1 cellular context compared by ENCODE assay signal in the genomic region with DNA sequence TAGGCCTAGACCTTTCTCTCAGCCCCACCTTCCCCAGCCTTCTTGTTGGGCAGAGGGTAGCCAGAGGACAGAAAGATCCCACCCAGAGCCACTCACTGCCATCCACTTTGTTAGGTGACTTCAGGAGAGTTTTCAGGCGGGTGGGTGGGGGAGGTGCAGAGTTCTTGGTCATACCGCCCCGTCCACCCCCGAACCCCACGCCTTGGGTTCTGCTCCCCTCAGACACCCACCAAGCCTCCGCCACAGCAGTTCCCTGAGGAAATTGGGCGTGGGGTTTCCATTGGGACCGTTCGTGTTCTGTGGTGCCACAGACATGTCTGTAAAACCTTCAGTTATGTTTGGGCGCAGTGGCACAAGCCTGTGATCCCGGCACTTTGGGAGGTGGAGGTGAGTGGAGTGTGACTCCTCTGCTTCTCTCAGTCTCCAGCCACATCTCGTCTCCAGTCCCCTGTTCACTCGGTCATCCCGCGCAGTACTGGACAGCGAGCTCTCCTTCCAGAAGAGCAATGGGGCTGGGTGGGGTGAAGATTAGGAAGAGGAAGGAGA.
A peak's percentile ranks its signal among the peaks of the same experiment; 100 is the strongest.
TF ChIP-seq lines count a peak whose summit lies in the region.

No MANE protein-coding gene starts in this region.

TF ChIP-seq in HepG2, 621 proteins besides CTCF, POLR2A, EP300 and RAD21 (continued from another document):
- TF ChIP-seq, protein P1, sequence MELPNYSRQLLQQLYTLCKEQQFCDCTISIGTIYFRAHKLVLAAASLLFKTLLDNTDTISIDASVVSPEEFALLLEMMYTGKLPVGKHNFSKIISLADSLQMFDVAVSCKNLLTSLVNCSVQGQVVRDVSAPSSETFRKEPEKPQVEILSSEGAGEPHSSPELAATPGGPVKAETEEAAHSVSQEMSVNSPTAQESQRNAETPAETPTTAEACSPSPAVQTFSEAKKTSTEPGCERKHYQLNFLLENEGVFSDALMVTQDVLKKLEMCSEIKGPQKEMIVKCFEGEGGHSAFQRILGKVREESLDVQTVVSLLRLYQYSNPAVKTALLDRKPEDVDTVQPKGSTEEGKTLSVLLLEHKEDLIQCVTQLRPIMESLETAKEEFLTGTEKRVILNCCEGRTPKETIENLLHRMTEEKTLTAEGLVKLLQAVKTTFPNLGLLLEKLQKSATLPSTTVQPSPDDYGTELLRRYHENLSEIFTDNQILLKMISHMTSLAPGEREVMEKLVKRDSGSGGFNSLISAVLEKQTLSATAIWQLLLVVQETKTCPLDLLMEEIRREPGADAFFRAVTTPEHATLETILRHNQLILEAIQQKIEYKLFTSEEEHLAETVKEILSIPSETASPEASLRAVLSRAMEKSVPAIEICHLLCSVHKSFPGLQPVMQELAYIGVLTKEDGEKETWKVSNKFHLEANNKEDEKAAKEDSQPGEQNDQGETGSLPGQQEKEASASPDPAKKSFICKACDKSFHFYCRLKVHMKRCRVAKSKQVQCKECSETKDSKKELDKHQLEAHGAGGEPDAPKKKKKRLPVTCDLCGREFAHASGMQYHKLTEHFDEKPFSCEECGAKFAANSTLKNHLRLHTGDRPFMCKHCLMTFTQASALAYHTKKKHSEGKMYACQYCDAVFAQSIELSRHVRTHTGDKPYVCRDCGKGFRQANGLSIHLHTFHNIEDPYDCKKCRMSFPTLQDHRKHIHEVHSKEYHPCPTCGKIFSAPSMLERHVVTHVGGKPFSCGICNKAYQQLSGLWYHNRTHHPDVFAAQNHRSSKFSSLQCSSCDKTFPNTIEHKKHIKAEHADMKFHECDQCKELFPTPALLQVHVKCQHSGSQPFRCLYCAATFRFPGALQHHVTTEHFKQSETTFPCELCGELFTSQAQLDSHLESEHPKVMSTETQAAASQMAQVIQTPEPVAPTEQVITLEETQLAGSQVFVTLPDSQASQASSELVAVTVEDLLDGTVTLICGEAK (IDR thresholded peaks at IDR 0.05) = no peak
- TF ChIP-seq, protein P1 (CRISPR knock-in tag; IDR thresholded peaks at IDR 0.05) = 0 out of 2 replicates have a peak, but pooled peaks have one; percentile 25
- no peak for TF ChIP-seq ZNF556 (CRISPR knock-in tag; IDR thresholded peaks at IDR 0.05; ENCODE audit: borderline replicate concordance)
- TF ChIP-seq NRL (CRISPR knock-in tag; IDR thresholded peaks at IDR 0.05; ENCODE audit: borderline replicate concordance) = peak; percentile 54; the same call in 1 of the 2 replicates
- TF ChIP-seq ZNF746 (CRISPR knock-in tag; IDR thresholded peaks at IDR 0.05) = 0 out of 2 replicates have a peak, but pooled peaks have one; percentile 54
